In genomic region chr6:119887671-119888070, GRCh38 we compare ENCODE assay signal across 30 cellular contexts.
"Had no signal": no experiment of that assay in that cellular context is flagged by ENCODE, and none has a peak within 500 bp of the region (broad histone marks: within the 10 kb centered on the region; RNA-seq: fewer than 3 reads in every experiment).

No MANE protein-coding gene starts in this region.

- FAIRE-seq: colon, endometrium, kidney, pancreas, small intestine had no signal

- H3K36me3 ChIP-seq: gastrocnemius medialis, pancreas, prostate gland, sigmoid colon, thyroid gland, upper lobe of left lung, vagina had no signal

- DNase-seq: activated CD4-positive, alpha-beta memory T cell treated with anti-CD3 and anti-CD28 coated beads for 36 hours; activated CD4-positive, alpha-beta T cell treated with anti-CD3 and anti-CD28 coated beads, Interleukin-2, amount 10 ng/mL, durations not matched to agents 24 days and 14 days; activated CD4-positive, CD25-positive, alpha-beta regulatory T cell treated with anti-CD3 and anti-CD28 coated beads, Interleukin-2, amount 50 U/mL, for 72 hours; activated CD8-positive, alpha-beta memory T cell treated with anti-CD3 and anti-CD28 coated beads, Interleukin-2, amount 50 U/mL, for 4 hours; activated gamma-delta T cell; activated naive CD4-positive, alpha-beta T cell treated with anti-CD3 and anti-CD28 coated beads, Interleukin-2, amount 50 U/mL, for 16 hours; activated naive CD8-positive, alpha-beta T cell treated with anti-CD3 and anti-CD28 coated beads, Interleukin-2, amount 50 U/mL, for 24 hours; activated T-cell treated with anti-CD3 and anti-CD28 coated beads, Interleukin-2, amount 50 U/mL, for 24 hours; amygdala; effector CD8-positive, alpha-beta T cell; gastrocnemius medialis; glutamatergic neuron; kidney; naive B cell; nephron progenitor cell; pancreas; sigmoid colon; small intestine; stimulated activated CD4-positive, alpha-beta T cell treated with anti-CD3 and anti-CD28 coated beads, Interleukin-4, amount 100 ng/mL, for 24 hours; stimulated activated CD8-positive, alpha-beta memory T cell treated with anti-CD3 and anti-CD28 coated beads, Interleukin-4, amount 100 ng/mL, for 48 hours; stimulated activated naive CD8-positive, alpha-beta T cell treated with anti-CD3 and anti-CD28 coated beads, Interleukin-15, amount 100 ng/mL, for 72 hours; T-helper 17 cell; T1000; thyroid gland; upper lobe of left lung had no signal

- H3K27ac ChIP-seq: gastrocnemius medialis, pancreas, prostate gland, sigmoid colon, thyroid gland, upper lobe of left lung, vagina had no signal

- H3K4me3 ChIP-seq: gastrocnemius medialis, pancreas, prostate gland, sigmoid colon, thyroid gland, upper lobe of left lung, vagina had no signal

- H3K27me3 ChIP-seq: gastrocnemius medialis, pancreas, sigmoid colon, thyroid gland, upper lobe of left lung, vagina had no signal

- H3K9me3 ChIP-seq: gastrocnemius medialis, pancreas, prostate gland, sigmoid colon, thyroid gland, upper lobe of left lung, vagina had no signal

- ATAC-seq: activated naive CD8-positive, alpha-beta T cell treated with anti-CD3 and anti-CD28 coated beads, Interleukin-2, amount 50 U/mL, for 24 hours; gastrocnemius medialis; pancreas; stimulated activated memory B cell treated with anti-CD40 and anti-IgM and Interleukin-4, amounts not matched to agents 10 μg/mL and 1 μg/mL and 100 μg/mL, for 72 hours; stimulated activated naive CD8-positive, alpha-beta T cell treated with anti-CD3 and anti-CD28 coated beads, Interleukin-15, amount 100 ng/mL, for 72 hours; T-helper 17 cell had no signal
